Comparison of ENCODE assay signal across 28 cellular contexts in the genomic region with DNA sequence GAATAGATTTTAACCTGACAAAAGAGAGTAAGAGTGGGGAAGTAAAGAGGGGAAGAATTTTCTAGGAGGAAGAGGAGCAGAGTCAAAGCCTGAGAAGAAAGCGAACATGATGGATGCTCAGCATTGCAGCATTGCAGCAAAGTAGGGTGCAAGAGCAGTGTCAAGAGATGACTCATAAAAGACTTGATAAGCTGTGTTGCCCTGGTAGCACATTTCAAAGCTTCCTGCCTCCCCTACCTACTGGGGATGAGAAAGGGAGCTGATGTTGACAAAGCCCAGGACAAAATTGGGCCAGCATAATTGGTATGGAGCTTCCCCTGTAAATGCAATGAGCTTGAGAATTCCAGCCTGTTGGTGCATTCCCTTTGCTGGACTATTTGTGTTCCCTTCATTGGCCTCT.
"Had no signal": no experiment of that assay in that cellular context is flagged by ENCODE, and none has a peak within 500 bp of the region (broad histone marks: within the 10 kb centered on the region; RNA-seq: fewer than 3 reads in every experiment).

No MANE protein-coding gene starts in this region.

- H3K4me3 ChIP-seq: adrenal gland, body of pancreas, breast epithelium had no signal

- DNase-seq: activated B cell treated with CpG ODN at 0.5 μM for 24 hours; activated CD4-positive, alpha-beta memory T cell treated with anti-CD3 and anti-CD28 coated beads for 36 hours; activated CD4-positive, alpha-beta T cell treated with anti-CD3 and anti-CD28 coated beads for 4 hours; activated CD4-positive, alpha-beta T cell treated with anti-CD3 and anti-CD28 coated beads, Interleukin-2, amount 10 ng/mL, durations not matched to agents 24 days and 14 days; activated CD4-positive, alpha-beta T cell treated with anti-CD3 and anti-CD28 coated beads, Interleukin-2, amount 50 U/mL, for 1 hour; activated CD4-positive, alpha-beta T cell treated with anti-CD3 and anti-CD28 coated beads, Interleukin-2, amount 50 U/mL, for 4 hours; activated CD4-positive, CD25-positive, alpha-beta regulatory T cell treated with anti-CD3 and anti-CD28 coated beads, Interleukin-2, amount 50 U/mL, for 72 hours; activated CD8-positive, alpha-beta memory T cell treated with anti-CD3 and anti-CD28 coated beads, Interleukin-2, amount 50 U/mL, for 4 hours; activated CD8-positive, alpha-beta T cell treated with anti-CD3 and anti-CD28 coated beads for 36 hours; activated effector memory CD4-positive, alpha-beta T cell treated with anti-CD3 and anti-CD28 coated beads, Interleukin-2, amount 50 U/mL, for 16 hours; activated gamma-delta T cell treated with Interleukin-2 at 50 U/mL for 16 hours; activated naive CD4-positive, alpha-beta T cell; activated naive CD4-positive, alpha-beta T cell treated with anti-CD3 and anti-CD28 coated beads for 36 hours; activated naive CD4-positive, alpha-beta T cell treated with anti-CD3 and anti-CD28 coated beads, Interleukin-2, amount 50 U/mL, for 16 hours; activated naive CD8-positive, alpha-beta T cell treated with anti-CD3 and anti-CD28 coated beads for 36 hours; activated T-cell treated with anti-CD3 and anti-CD28 coated beads for 4 hours; activated T-cell treated with anti-CD3 and anti-CD28 coated beads, Interleukin-2, amount 50 U/mL, for 1 hour; activated T-cell treated with anti-CD3 and anti-CD28 coated beads, Interleukin-2, amount 50 U/mL, for 4 hours; activated T-cell treated with anti-CD3 and anti-CD28 coated beads, Interleukin-2, amount 50 U/mL, for 72 hours; adrenal gland; amniotic stem cell; aorta; body of pancreas; brain microvascular endothelial cell; central memory CD4-positive, alpha-beta T cell; T-helper 9 cell had no signal

- H3K4me1 ChIP-seq: adrenal gland, body of pancreas, breast epithelium had no signal

- H3K36me3 ChIP-seq: adrenal gland, brain microvascular endothelial cell, breast epithelium had no signal

- H3K27me3 ChIP-seq: body of pancreas, brain microvascular endothelial cell had no signal

- H3K9me3 ChIP-seq: adrenal gland, body of pancreas, breast epithelium had no signal

- H3K27ac ChIP-seq: adrenal gland, body of pancreas, brain microvascular endothelial cell, breast epithelium, VCaP had no signal
